Comparison of ENCODE assay signal across 1 cellular context in the genomic region with DNA sequence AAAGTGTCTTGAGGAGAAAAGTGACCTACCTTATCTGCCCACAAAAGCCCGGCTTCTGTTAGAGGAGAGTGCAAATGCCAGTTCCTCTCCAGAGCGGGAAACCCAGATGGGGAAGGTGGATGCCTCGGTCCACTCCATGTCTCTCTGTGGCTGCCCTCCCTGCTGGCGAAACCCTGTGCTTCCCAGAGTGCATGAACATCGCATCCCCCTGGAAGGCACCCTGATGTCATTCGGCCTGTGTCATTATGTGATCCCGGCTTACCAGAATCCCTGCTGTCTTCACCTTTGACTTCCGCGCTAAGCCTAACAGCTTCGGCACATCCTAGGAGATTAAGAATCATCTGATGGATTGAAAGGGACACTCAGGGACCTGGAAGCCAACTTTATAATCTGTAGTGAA.
TF ChIP-seq lines count a peak whose summit lies in the region.

No MANE protein-coding gene starts in this region.

TF ChIP-seq in HEK293, 187 proteins besides CTCF, POLR2A, EP300 and RAD21 (continued from another document):
- TF ChIP-seq, protein P1, sequence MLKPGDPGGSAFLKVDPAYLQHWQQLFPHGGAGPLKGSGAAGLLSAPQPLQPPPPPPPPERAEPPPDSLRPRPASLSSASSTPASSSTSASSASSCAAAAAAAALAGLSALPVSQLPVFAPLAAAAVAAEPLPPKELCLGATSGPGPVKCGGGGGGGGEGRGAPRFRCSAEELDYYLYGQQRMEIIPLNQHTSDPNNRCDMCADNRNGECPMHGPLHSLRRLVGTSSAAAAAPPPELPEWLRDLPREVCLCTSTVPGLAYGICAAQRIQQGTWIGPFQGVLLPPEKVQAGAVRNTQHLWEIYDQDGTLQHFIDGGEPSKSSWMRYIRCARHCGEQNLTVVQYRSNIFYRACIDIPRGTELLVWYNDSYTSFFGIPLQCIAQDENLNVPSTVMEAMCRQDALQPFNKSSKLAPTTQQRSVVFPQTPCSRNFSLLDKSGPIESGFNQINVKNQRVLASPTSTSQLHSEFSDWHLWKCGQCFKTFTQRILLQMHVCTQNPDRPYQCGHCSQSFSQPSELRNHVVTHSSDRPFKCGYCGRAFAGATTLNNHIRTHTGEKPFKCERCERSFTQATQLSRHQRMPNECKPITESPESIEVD (tag by site-specific recombination; IDR thresholded peaks at IDR 0.05) = no peak
